9 cellular contexts compared by ENCODE assay signal in genomic region chr12:124940143-124940392, GRCh38. TPM values are rescaled to one million over a fixed set of nuclear protein-coding genes. Genes with fewer than 3 reads are reported as not detected.
DNase-seq lines count a peak whose midpoint lies in the region; ATAC-seq and TF ChIP-seq lines count a peak whose summit lies in the region.
"Had no signal": no experiment of that assay in that cellular context is flagged by ENCODE, and none has a peak within 500 bp of the region (broad histone marks: within the 10 kb centered on the region; RNA-seq: fewer than 3 reads in every experiment).

No MANE protein-coding gene starts in this region.

- H3K4me1 ChIP-seq in SJSA1 (replicated peaks) (peaks cover 19% of the 10 kb centered on the region), iPS-15b (ENCODE audit: control insufficient read depth, insufficient read depth, low read length) (peaks cover 9% of the 10 kb centered on the region), transverse colon (peaks cover 9 to 33% (median 21%) of the 10 kb centered on the region in 4 donors)

- no peak for TF ChIP-seq EP300 in transverse colon (IDR thresholded peaks at IDR 0.05; ENCODE audit: low read depth)

- peaks cover 12% of the 10 kb centered on the region for H3K4me1 Mint-ChIP-seq in activated T-cell treated with anti-CD3 and anti-CD28 coated beads, Interleukin-2, amount 50 U/mL, for 4 hours (ENCODE audit: low read depth)

- no peaks in the 10 kb centered on the region for H3K9me3 Mint-ChIP-seq in activated naive CD4-positive, alpha-beta T cell treated with anti-CD3 and anti-CD28 coated beads, Interleukin-2, amount 50 U/mL, for 72 hours
- H3K9me3 Mint-ChIP-seq in activated T-cell treated with anti-CD3 and anti-CD28 coated beads, Interleukin-2, amount 50 U/mL, for 4 hours, result no peaks in the 10 kb centered on the region
- H3K9me3 Mint-ChIP-seq: naive B cell had no signal

- H3K27me3 ChIP-seq in SJSA1 (replicated peaks), result no peaks in the 10 kb centered on the region
- H3K27me3 ChIP-seq in iPS-15b (ENCODE audit: control insufficient read depth, insufficient read depth, low read length), result no peaks in the 10 kb centered on the region
- H3K27me3 ChIP-seq in transverse colon, result no peaks in the 10 kb centered on the region

- no peaks in the 10 kb centered on the region for H3K27me3 Mint-ChIP-seq in activated T-cell treated with anti-CD3 and anti-CD28 coated beads, Interleukin-2, amount 50 U/mL, for 4 hours (ENCODE audit: low read depth)
- H3K27me3 Mint-ChIP-seq: naive B cell had no signal

- TF ChIP-seq CTCF in transverse colon (IDR thresholded peaks at IDR 0.05), result no peak

- H3K27ac Mint-ChIP-seq in activated naive CD4-positive, alpha-beta T cell treated with anti-CD3 and anti-CD28 coated beads, Interleukin-2, amount 50 U/mL, for 72 hours, result no peak overlapping the region
- H3K27ac Mint-ChIP-seq: naive B cell had no signal

- in situ Hi-C loops in transverse colon (cut with MboI; ENCODE audit: low pct_ligation_motif_present in 1 of 4, low pct_unique_long_range_greater_than_20kb in 1 of 4, low sequenced_read_pairs in 3 of 4), result loop anchor here in 1 of 4 donors (5.0 kb wide), 1 partner anchor 38 kb away; no protein-coding TSS in a partner anchor

- H3K9me3 ChIP-seq in SJSA1 (replicated peaks) (no peaks in the 10 kb centered on the region), iPS-15b (ENCODE audit: control insufficient read depth, insufficient read depth, low read length) (no peaks in the 10 kb centered on the region), transverse colon (no peaks in the 10 kb centered on the region)

- H3K27ac ChIP-seq in SJSA1 (peak overlapping the region; percentile 15; the same call in 1 of the 2 replicates), transverse colon (peak overlapping the region; percentile 88 to 92 (median 90))

- ATAC-seq in activated naive CD4-positive, alpha-beta T cell treated with anti-CD3 and anti-CD28 coated beads, Interleukin-2, amount 50 U/mL, for 72 hours, result peak; percentile 5 to 29
- ATAC-seq in HG03521 (IDR thresholded peaks at IDR 0.05; ENCODE audit: unreplicated experiment), result no peak
- ATAC-seq in activated T-cell treated with anti-CD3 and anti-CD28 coated beads, Interleukin-2, amount 50 U/mL, for 4 hours, result no peak

- H3K9ac ChIP-seq in iPS-15b (ENCODE audit: low read depth, low read length), result peak overlapping the region; percentile 17

- no peak for TF ChIP-seq POLR2A in transverse colon (IDR thresholded peaks at IDR 0.05)

- H3K4me3 ChIP-seq in SJSA1, result peak overlapping the region; percentile 20
- H3K4me3 ChIP-seq in iPS-15b (ENCODE audit: low read depth, low read length), result peak overlapping the region; percentile 53
- H3K4me3 ChIP-seq in transverse colon, result peak overlapping the region in 3 of 4 donors; percentile 31 to 55 (median 32)

- H3K36me3 Mint-ChIP-seq in activated naive CD4-positive, alpha-beta T cell treated with anti-CD3 and anti-CD28 coated beads, Interleukin-2, amount 50 U/mL, for 72 hours, result no peaks in the 10 kb centered on the region
- H3K36me3 Mint-ChIP-seq in activated T-cell treated with anti-CD3 and anti-CD28 coated beads, Interleukin-2, amount 50 U/mL, for 4 hours (ENCODE audit: insufficient read depth), result peaks cover 3% of the 10 kb centered on the region

- H3K36me3 ChIP-seq in SJSA1, result peaks cover 4% of the 10 kb centered on the region; the same call in 1 of the 2 replicates
- H3K36me3 ChIP-seq in iPS-15b (ENCODE audit: control insufficient read depth, insufficient read depth, low read length), result no peaks in the 10 kb centered on the region
- no peaks in the 10 kb centered on the region for H3K36me3 ChIP-seq in transverse colon

- 1% methylated on average over 8 of the region's 8 CpGs; no CpG with 5 or more reads in 1 of the 2 donors for WGBS in transverse colon (ENCODE audit: low coverage in 1 of 2), 2 donors

- no peak overlapping the region for H3K4me3 Mint-ChIP-seq in activated T-cell treated with anti-CD3 and anti-CD28 coated beads, Interleukin-2, amount 50 U/mL, for 4 hours
- H3K4me3 Mint-ChIP-seq: naive B cell had no signal

- no peak for DNase-seq in activated naive CD4-positive, alpha-beta T cell treated with anti-CD3 and anti-CD28 coated beads, Interleukin-2, amount 50 U/mL, for 72 hours (ENCODE audit: low spot score in 2 of 2)
- no peak for DNase-seq in activated naive CD4-positive, alpha-beta T cell treated with Interleukin-2 at 50 U/mL for 16 hours
- DNase-seq in SJSA1 (ENCODE audit: low read depth in 1 of 2, low spot score in 2 of 2) (no peak), transverse colon (no peak), DMS153 (lab: John Stamatoyannopoulos, UW) (no peak)
- no peak for DNase-seq in activated T-cell treated with anti-CD3 and anti-CD28 coated beads, Interleukin-2, amount 50 U/mL, for 4 hours

- intact Hi-C loops in transverse colon (cut with DNase I; ENCODE audit: low total_unique reads), result no loop called here

RNA-seq across cellular contexts. Expression of gene UBC, which starts 25.6 kb away (rescaled TPM):
- 100 to 1,000 TPM; 806 to 863 TPM for total RNA-seq in activated naive CD4-positive, alpha-beta T cell treated with anti-CD3 and anti-CD28 coated beads, Interleukin-2, amount 50 U/mL, for 72 hours
- 966 and 1,026 TPM in 2 replicates for total RNA-seq in SJSA1 (2014; rRNA removed; shearing (Covaris generic))
- total RNA-seq in transverse colon, result 1,000 to 10,000 TPM; 1,242 to 1,580 (median 1,406) TPM
- 100 to 1,000 TPM; 856 to 923 (median 865) TPM for total RNA-seq in activated T-cell treated with anti-CD3 and anti-CD28 coated beads, Interleukin-2, amount 50 U/mL, for 4 hours

RNA-seq across cellular contexts. Expression of gene DHX37, which starts 48.9 kb away (rescaled TPM):
- total RNA-seq in activated naive CD4-positive, alpha-beta T cell treated with anti-CD3 and anti-CD28 coated beads, Interleukin-2, amount 50 U/mL, for 72 hours, result 10 to 100 TPM; 30.3 to 35.6 TPM
- total RNA-seq in SJSA1 (2014; rRNA removed; shearing (Covaris generic)), result 14.0 and 19.9 TPM in 2 replicates
- total RNA-seq in transverse colon, result 10 to 100 TPM in 3 of 4 donors, 1 to 10 TPM in 1; 10.0 to 19.5 (median 13.2) TPM
- 10 to 100 TPM; 85.1 to 86.3 (median 85.2) TPM for total RNA-seq in activated T-cell treated with anti-CD3 and anti-CD28 coated beads, Interleukin-2, amount 50 U/mL, for 4 hours

RNA-seq across cellular contexts. Expression of gene BRI3BP, which starts 53.4 kb away (rescaled TPM):
- total RNA-seq in activated naive CD4-positive, alpha-beta T cell treated with anti-CD3 and anti-CD28 coated beads, Interleukin-2, amount 50 U/mL, for 72 hours, result 10 to 100 TPM in 1 of 2 donors, 1 to 10 TPM in 1; 9.2 to 28.0 TPM
- 9.9 and 12.4 TPM in 2 replicates for total RNA-seq in SJSA1 (2014; rRNA removed; shearing (Covaris generic))
- total RNA-seq in transverse colon, result 10 to 100 TPM; 14.2 to 38.5 (median 23.1) TPM
- 10 to 100 TPM; 23.7 to 29.8 (median 25.6) TPM for total RNA-seq in activated T-cell treated with anti-CD3 and anti-CD28 coated beads, Interleukin-2, amount 50 U/mL, for 4 hours

Comparison
In these comparisons a context has a peak if more than half of its experiments do, and no peak if none do; other contexts are left out.
1. ATAC-seq: peak in activated naive CD4-positive, alpha-beta T cell treated with anti-CD3 and anti-CD28 coated beads, Interleukin-2, amount 50 U/mL, for 72 hours (2 of 2); none in HG03521 (single experiment) and activated T-cell treated with anti-CD3 and anti-CD28 coated beads, Interleukin-2, amount 50 U/mL, for 4 hours (0 of 2).
2. Peak in every context shown above with its lines, with median percentiles within 50 percentile points of each other: H3K4me3 ChIP-seq.